ENCODE assay signal across 16 cellular contexts in genomic region chr3:54994026-54994626, GRCh38.
DNase-seq lines count a peak whose midpoint lies in the region; ATAC-seq, FAIRE-seq and TF ChIP-seq lines count a peak whose summit lies in the region.
"Had no signal": no experiment of that assay in that cellular context is flagged by ENCODE, and none has a peak within 500 bp of the region (broad histone marks: within the 10 kb centered on the region; RNA-seq: fewer than 3 reads in every experiment).

No MANE protein-coding gene starts in this region.

- no peak overlapping the region for H2BK120ac ChIP-seq in mesendoderm (ENCODE audit: low read depth, low read length)

- no peak overlapping the region for H3K4ac ChIP-seq in mesendoderm (ENCODE audit: low read depth, low read length)

- peaks cover 7% of the 10 kb centered on the region for H3K4me1 Mint-ChIP-seq in astrocyte (ENCODE audit: low read depth, unreplicated experiment)
- H3K4me1 Mint-ChIP-seq in T-cell = no peaks in the 10 kb centered on the region
- H3K4me1 Mint-ChIP-seq: CD8-positive, alpha-beta memory T cell had no signal

- intact Hi-C loops in pancreas (cut with DNase I) = no loop called here

- no peak overlapping the region for H4K5ac ChIP-seq in mesendoderm (ENCODE audit: low read length)

- H3K27me3 ChIP-seq in astrocyte (ENCODE audit: insufficient read depth, low read length) (no peaks in the 10 kb centered on the region), mesendoderm (ENCODE audit: insufficient read depth, low read length, poor library complexity) (no peaks in the 10 kb centered on the region), smooth muscle cell (ENCODE audit: low read depth) (no peaks in the 10 kb centered on the region), pancreas (no peaks in the 10 kb centered on the region)

- H3K9me3 ChIP-seq in astrocyte (ENCODE audit: insufficient read depth, low read depth, low read length) = no peaks in the 10 kb centered on the region
- no peaks in the 10 kb centered on the region for H3K9me3 ChIP-seq in smooth muscle cell (replicated peaks; ENCODE audit: low read depth)
- H3K9me3 ChIP-seq in pancreas = no peaks in the 10 kb centered on the region
- H3K9me3 ChIP-seq: Caco-2 had no signal

- H2AFZ ChIP-seq in astrocyte (ENCODE audit: low read depth, low read length) = no peak overlapping the region
- H2AFZ ChIP-seq in smooth muscle cell (ENCODE audit: low read depth) = no peak overlapping the region

- H3K4me1 ChIP-seq in astrocyte (ENCODE audit: insufficient read depth, low read length) (peaks cover 7% of the 10 kb centered on the region), mesendoderm (ENCODE audit: control insufficient read depth, low read depth, low read length) (peaks cover 2% of the 10 kb centered on the region), smooth muscle cell (ENCODE audit: low read depth) (peaks cover 3% of the 10 kb centered on the region), pancreas (no peaks in the 10 kb centered on the region)
- H3K4me1 ChIP-seq: Caco-2 had no signal

- H3K9me3 Mint-ChIP-seq in astrocyte (ENCODE audit: unreplicated experiment) = no peaks in the 10 kb centered on the region
- H3K9me3 Mint-ChIP-seq in T-cell = peaks cover 4 to 12% (median 4%) of the 10 kb centered on the region in 3 donors

- CTCF ChIA-PET in T-cell (lab: Charles Lee) = no interaction called here

- no peak overlapping the region for H3K23ac ChIP-seq in mesendoderm (ENCODE audit: low read length)

- H3K36me3 Mint-ChIP-seq in astrocyte (ENCODE audit: low read depth, unreplicated experiment) (peaks cover 2% of the 10 kb centered on the region), T-cell (no peaks in the 10 kb centered on the region)
- H3K36me3 Mint-ChIP-seq: CD8-positive, alpha-beta memory T cell had no signal

- H2BK5ac ChIP-seq in mesendoderm (ENCODE audit: low read length) = no peak overlapping the region

- H3K36me3 ChIP-seq in astrocyte (ENCODE audit: insufficient read depth, low read length) (no peaks in the 10 kb centered on the region), mesendoderm (ENCODE audit: control insufficient read depth, insufficient read depth, low read length) (no peaks in the 10 kb centered on the region), smooth muscle cell (ENCODE audit: low read depth) (no peaks in the 10 kb centered on the region), pancreas (no peaks in the 10 kb centered on the region)

- no peak overlapping the region for H3K4me3 ChIP-seq in astrocyte (ENCODE audit: insufficient read depth, low read depth, low read length)
- H3K4me3 ChIP-seq in mesendoderm (ENCODE audit: low read length) = no peak overlapping the region
- no peak overlapping the region for H3K4me3 ChIP-seq in smooth muscle cell
- no peak overlapping the region for H3K4me3 ChIP-seq in pancreas

- H3K79me1 ChIP-seq in mesendoderm (ENCODE audit: low read length) = no peaks in the 10 kb centered on the region

- H3K4me2 ChIP-seq in astrocyte (ENCODE audit: low read length) (no peak overlapping the region), mesendoderm (ENCODE audit: low read length) (no peak overlapping the region), smooth muscle cell (no peak overlapping the region)

- no CpG with 5 or more reads among the region's 6 CpGs for WGBS in mesendoderm (ENCODE audit: extremely low coverage, insufficient coverage, low lambda C conversion rate)
- WGBS in smooth muscle cell (ENCODE audit: low lambda C conversion rate) = 61% methylated on average over 6 of the region's 6 CpGs
- 68 to 76% methylated on average over 6 of the region's 6 CpGs for WGBS in pancreas, 2 donors

- no peak overlapping the region for H2AK5ac ChIP-seq in mesendoderm (ENCODE audit: low read length)

- H3K9ac ChIP-seq in astrocyte (ENCODE audit: low read length) = no peak overlapping the region
- no peak overlapping the region for H3K9ac ChIP-seq in mesendoderm (ENCODE audit: low read length)
- no peak overlapping the region for H3K9ac ChIP-seq in smooth muscle cell (ENCODE audit: low read depth)

- peaks cover 13% of the 10 kb centered on the region for H3F3A ChIP-seq in smooth muscle cell (ENCODE audit: low read depth)

- H3K4me3 Mint-ChIP-seq in astrocyte (ENCODE audit: unreplicated experiment) (no peak overlapping the region), T-cell (no peak overlapping the region)
- H3K4me3 Mint-ChIP-seq: CD14-positive monocyte; CD8-positive, alpha-beta memory T cell; H9 had no signal

- no peak overlapping the region for H3K27ac Mint-ChIP-seq in astrocyte (ENCODE audit: unreplicated experiment)
- no peak overlapping the region for H3K27ac Mint-ChIP-seq in T-cell
- H3K27ac Mint-ChIP-seq: CD8-positive, alpha-beta memory T cell; H9 had no signal

- in situ Hi-C loops in Caki2 (cut with HindIII; ENCODE audit: low pct_unique_long_range_greater_than_20kb, low sequenced_read_pairs) = no loop called here

- TF ChIP-seq CTCF in astrocyte (IDR thresholded peaks at IDR 0.05; ENCODE audit: insufficient read depth, low read depth, low read length) = no peak
- TF ChIP-seq CTCF in smooth muscle cell (IDR thresholded peaks at IDR 0.05; ENCODE audit: borderline replicate concordance, insufficient read depth, poor library complexity, severe bottlenecking) = no peak
- no peak for TF ChIP-seq CTCF in pancreas (IDR thresholded peaks at IDR 0.05)

- no peak overlapping the region for H4K8ac ChIP-seq in mesendoderm (ENCODE audit: low read depth, low read length)

- DNase-seq in Caki2 (ENCODE audit: low read depth) (peak; percentile 2), astrocyte (ENCODE audit: low read depth) (peak; percentile 33), mesendoderm (peak; percentile 73), smooth muscle cell (lab: John Stamatoyannopoulos, UW; ENCODE audit: unreplicated experiment) (no peak), mucosa of gallbladder (ENCODE audit: low spot score) (no peak), T-cell (no peak), pancreas (no peak)
- DNase-seq: Caco-2; CD8-positive, alpha-beta memory T cell; DMS53; GF-D8; GOT3; H9 had no signal

- H2BK15ac ChIP-seq in mesendoderm (replicated peaks; ENCODE audit: low read depth) = no peak overlapping the region

- no peak overlapping the region for H3K56ac ChIP-seq in mesendoderm (ENCODE audit: low read length)

- no peaks in the 10 kb centered on the region for H3K79me2 ChIP-seq in astrocyte (ENCODE audit: insufficient read depth, low read length)
- no peaks in the 10 kb centered on the region for H3K79me2 ChIP-seq in mesendoderm (ENCODE audit: control insufficient read depth, insufficient read depth, low read length)
- no peaks in the 10 kb centered on the region for H3K79me2 ChIP-seq in smooth muscle cell (ENCODE audit: low read depth)

- H3K27ac ChIP-seq in astrocyte (ENCODE audit: low read depth, low read length) (no peak overlapping the region), mesendoderm (ENCODE audit: low read depth, low read length) (no peak overlapping the region), smooth muscle cell (ENCODE audit: low read depth) (peak overlapping the region; percentile 44), pancreas (no peak overlapping the region)
- H3K27ac ChIP-seq: 22Rv1 had no signal

- H3K18ac ChIP-seq in mesendoderm (ENCODE audit: low read length) = no peak overlapping the region

- H4K20me1 ChIP-seq in astrocyte (ENCODE audit: insufficient read depth, low read length) (no peaks in the 10 kb centered on the region), smooth muscle cell (ENCODE audit: low read depth) (no peaks in the 10 kb centered on the region)

- POLR2A ChIA-PET in T-cell (lab: Charles Lee) = no interaction called here

- H3K27me3 Mint-ChIP-seq in astrocyte (ENCODE audit: low read depth, unreplicated experiment) (no peaks in the 10 kb centered on the region), T-cell (peaks cover 0 to 2% of the 10 kb centered on the region in 2 donors)

- no peak for FAIRE-seq in astrocyte (lab: Jason Lieb, UNC)
- FAIRE-seq in pancreas (lab: Jason Lieb, UNC) = no peak
- FAIRE-seq: GM19239 had no signal

- ATAC-seq in T-cell (replicated peaks in 1 of 4) (no peak), pancreas (no peak)

Comparison
In these comparisons a context has a peak if more than half of its experiments do, and no peak if none do; other contexts are left out.
1. DNase-seq: peak in Caki2 (single experiment), astrocyte (single experiment) and mesendoderm (single experiment); none in smooth muscle cell (single experiment), mucosa of gallbladder (single experiment), T-cell (0 of 34) and pancreas (0 of 6).